14 cellular contexts compared by ENCODE assay signal in the genomic region with DNA sequence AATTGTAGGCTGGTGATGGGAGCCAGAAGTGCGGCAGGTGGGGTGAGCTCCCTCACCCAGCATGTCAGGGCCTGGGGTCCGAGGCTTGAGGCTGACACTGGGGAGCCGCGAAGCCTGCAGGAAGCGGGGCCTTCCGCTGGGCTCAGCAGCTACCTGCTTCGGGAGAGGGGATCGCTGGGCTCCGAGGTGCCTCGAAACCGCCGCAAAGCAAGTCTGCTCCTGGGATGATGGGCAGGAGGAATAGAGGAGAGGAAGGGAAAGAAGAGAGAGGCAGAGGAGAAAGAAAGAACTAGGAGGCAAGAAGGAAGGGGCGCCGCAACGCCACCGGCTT. TPM values are rescaled to one million over a fixed set of nuclear protein-coding genes. Genes with fewer than 3 reads are reported as not detected.
A peak's percentile ranks its signal among the peaks of the same experiment; 100 is the strongest.
DNase-seq lines count a peak whose midpoint lies in the region; ATAC-seq and TF ChIP-seq lines count a peak whose summit lies in the region.
"Had no signal": no experiment of that assay in that cellular context is flagged by ENCODE, and none has a peak within 500 bp of the region (broad histone marks: within the 10 kb centered on the region; RNA-seq: fewer than 3 reads in every experiment).

No MANE protein-coding gene starts in this region.

- peak overlapping the region; percentile 31 for H3K4me3 Mint-ChIP-seq in activated naive CD4-positive, alpha-beta T cell treated with anti-CD3 and anti-CD28 coated beads, Interleukin-2, amount 10 ng/mL, durations not matched to agents 7 days and 5 days
- no peak overlapping the region for H3K4me3 Mint-ChIP-seq in activated CD4-positive, alpha-beta memory T cell treated with anti-CD3 and anti-CD28 coated beads, Interleukin-2, amount 10 ng/mL, durations not matched to agents 7 days and 5 days
- H3K4me3 Mint-ChIP-seq in CD14-positive monocyte, result peak overlapping the region in 1 of 2 donors; percentile 80

- ATAC-seq in GM18861 (IDR thresholded peaks at IDR 0.05; ENCODE audit: unreplicated experiment), result no peak
- ATAC-seq in GM18870 (IDR thresholded peaks at IDR 0.05; ENCODE audit: unreplicated experiment), result no peak

- H3K27ac ChIP-seq in subcutaneous abdominal adipose tissue (ENCODE audit: low read depth, low read length), result no peak overlapping the region
- H3K27ac ChIP-seq: BLaER1, Peyer's patch, prostate gland had no signal

- H3K27ac Mint-ChIP-seq in activated naive CD4-positive, alpha-beta T cell treated with anti-CD3 and anti-CD28 coated beads, Interleukin-2, amount 10 ng/mL, durations not matched to agents 7 days and 5 days, result peak overlapping the region; percentile 68
- peak overlapping the region; percentile 47 for H3K27ac Mint-ChIP-seq in activated CD4-positive, alpha-beta memory T cell treated with anti-CD3 and anti-CD28 coated beads, Interleukin-2, amount 10 ng/mL, durations not matched to agents 7 days and 5 days
- H3K27ac Mint-ChIP-seq in CD14-positive monocyte, result no peak overlapping the region

- no peaks in the 10 kb centered on the region for H3K9me3 Mint-ChIP-seq in activated naive CD4-positive, alpha-beta T cell treated with anti-CD3 and anti-CD28 coated beads, Interleukin-2, amount 10 ng/mL, durations not matched to agents 7 days and 5 days
- H3K9me3 Mint-ChIP-seq in activated CD4-positive, alpha-beta memory T cell treated with anti-CD3 and anti-CD28 coated beads, Interleukin-2, amount 10 ng/mL, durations not matched to agents 7 days and 5 days, result no peaks in the 10 kb centered on the region
- H3K9me3 Mint-ChIP-seq in CD14-positive monocyte, result peaks cover 0 to 26% (median 7%) of the 10 kb centered on the region in 7 donors

- intact Hi-C loops in CD14-positive monocyte (cut with micrococcal nuclease), result no loop called here

- H3K4me1 ChIP-seq in subcutaneous abdominal adipose tissue (ENCODE audit: control insufficient read depth in 5 of 5, insufficient read depth in 5 of 5, low read length in 5 of 5), result peaks cover 0 to 61% (median 53%) of the 10 kb centered on the region in 5 donors
- H3K4me1 ChIP-seq: BLaER1, prostate gland had no signal

- no peak overlapping the region for H3K9ac ChIP-seq in subcutaneous abdominal adipose tissue (ENCODE audit: low read length in 5 of 5)
- H3K9ac ChIP-seq: BLaER1 had no signal

- no peak for DNase-seq in activated naive CD4-positive, alpha-beta T cell treated with anti-CD3 and anti-CD28 coated beads, Interleukin-2, amount 10 ng/mL, durations not matched to agents 7 days and 5 days
- no peak for DNase-seq in activated naive CD4-positive, alpha-beta T cell treated with anti-CD3 and anti-CD28 coated beads, Interleukin-2, amount 50 U/mL, for 16 hours
- no peak for DNase-seq in activated CD4-positive, alpha-beta memory T cell treated with anti-CD3 and anti-CD28 coated beads, Interleukin-2, amount 10 ng/mL, durations not matched to agents 7 days and 5 days
- DNase-seq in iPS-NIHi7 (ENCODE audit: extremely low spot score) (peak; percentile 31), CD14-positive monocyte (ENCODE audit: low spot score) (no peak)
- DNase-seq: activated gamma-delta T cell, KG1, Peyer's patch had no signal

- peaks cover 15% of the 10 kb centered on the region for H3K4me1 Mint-ChIP-seq in activated naive CD4-positive, alpha-beta T cell treated with anti-CD3 and anti-CD28 coated beads, Interleukin-2, amount 10 ng/mL, durations not matched to agents 7 days and 5 days
- H3K4me1 Mint-ChIP-seq in activated CD4-positive, alpha-beta memory T cell treated with anti-CD3 and anti-CD28 coated beads, Interleukin-2, amount 10 ng/mL, durations not matched to agents 7 days and 5 days, result peaks cover 14% of the 10 kb centered on the region
- peaks cover 9% of the 10 kb centered on the region for H3K4me1 Mint-ChIP-seq in CD14-positive monocyte

- no peaks in the 10 kb centered on the region for H3K36me3 Mint-ChIP-seq in activated naive CD4-positive, alpha-beta T cell treated with anti-CD3 and anti-CD28 coated beads, Interleukin-2, amount 10 ng/mL, durations not matched to agents 7 days and 5 days
- H3K36me3 Mint-ChIP-seq in activated CD4-positive, alpha-beta memory T cell treated with anti-CD3 and anti-CD28 coated beads, Interleukin-2, amount 10 ng/mL, durations not matched to agents 7 days and 5 days (ENCODE audit: low read depth), result no peaks in the 10 kb centered on the region
- peaks cover 2 to 4% of the 10 kb centered on the region in 2 donors for H3K36me3 Mint-ChIP-seq in CD14-positive monocyte

- H3K27me3 ChIP-seq in subcutaneous abdominal adipose tissue (ENCODE audit: control insufficient read depth in 5 of 5, insufficient read depth in 4 of 5, low read length in 5 of 5), result peaks cover 62 to 87% (median 82%) of the 10 kb centered on the region in 5 donors

- peaks cover 100% of the 10 kb centered on the region for H3K27me3 Mint-ChIP-seq in activated naive CD4-positive, alpha-beta T cell treated with anti-CD3 and anti-CD28 coated beads, Interleukin-2, amount 10 ng/mL, durations not matched to agents 7 days and 5 days
- peaks cover 69% of the 10 kb centered on the region for H3K27me3 Mint-ChIP-seq in activated CD4-positive, alpha-beta memory T cell treated with anti-CD3 and anti-CD28 coated beads, Interleukin-2, amount 10 ng/mL, durations not matched to agents 7 days and 5 days
- peaks cover 88 to 98% (median 91%) of the 10 kb centered on the region in 3 donors for H3K27me3 Mint-ChIP-seq in CD14-positive monocyte (ENCODE audit: low read depth in 3 of 3)

- TF ChIP-seq CTCF in CD14-positive monocyte (IDR thresholded peaks at IDR 0.05), result no peak

- no peaks in the 10 kb centered on the region for H3K9me3 ChIP-seq in subcutaneous abdominal adipose tissue (ENCODE audit: control insufficient read depth in 5 of 5, low read length in 5 of 5)
- H3K9me3 ChIP-seq: BLaER1, Peyer's patch, prostate gland had no signal

- POLR2A ChIA-PET in activated CD4-positive, alpha-beta memory T cell treated with anti-CD3 and anti-CD28 coated beads, Interleukin-2, amount 10 ng/mL, durations not matched to agents 7 days and 5 days (lab: Charles Lee), result no interaction called here

- H3K36me3 ChIP-seq in subcutaneous abdominal adipose tissue (ENCODE audit: control insufficient read depth in 5 of 5, insufficient read depth in 5 of 5, low read length in 5 of 5), result no peaks in the 10 kb centered on the region
- H3K36me3 ChIP-seq: BLaER1, Peyer's patch, prostate gland had no signal

- peak overlapping the region in 3 of 5 donors; percentile 9 to 26 (median 11) for H3K4me3 ChIP-seq in subcutaneous abdominal adipose tissue (ENCODE audit: low read depth in 1 of 5, low read length in 5 of 5)
- H3K4me3 ChIP-seq: BLaER1, prostate gland had no signal

- CTCF ChIA-PET in activated naive CD4-positive, alpha-beta T cell treated with anti-CD3 and anti-CD28 coated beads, Interleukin-2, amount 10 ng/mL, durations not matched to agents 7 days and 5 days (lab: Charles Lee), result no interaction called here
- CTCF ChIA-PET in activated CD4-positive, alpha-beta memory T cell treated with anti-CD3 and anti-CD28 coated beads, Interleukin-2, amount 10 ng/mL, durations not matched to agents 7 days and 5 days (lab: Charles Lee), result no interaction called here

RNA-seq across cellular contexts. Expression of a gene that starts 1.5 kb away (rescaled TPM):
- not detected for total RNA-seq in activated CD4-positive, alpha-beta memory T cell treated with anti-CD3 and anti-CD28 coated beads, Interleukin-2, amount 10 ng/mL, durations not matched to agents 7 days and 5 days
- not detected for polyA plus RNA-seq in CD14-positive monocyte
- total RNA-seq: liver, prostate gland had no signal

RNA-seq across cellular contexts. Expression of a gene that starts 30.7 kb away (rescaled TPM):
- 10 to 100 TPM; 45.2 to 48.7 TPM for total RNA-seq in activated CD4-positive, alpha-beta memory T cell treated with anti-CD3 and anti-CD28 coated beads, Interleukin-2, amount 10 ng/mL, durations not matched to agents 7 days and 5 days
- 10 to 100 TPM; 10.2 to 11.2 TPM for polyA plus RNA-seq in CD14-positive monocyte

Comparison
In these comparisons a context has a peak if more than half of its experiments do, and no peak if none do; other contexts are left out.
1. H3K27ac Mint-ChIP-seq: peak in activated naive CD4-positive, alpha-beta T cell treated with anti-CD3 and anti-CD28 coated beads, Interleukin-2, amount 10 ng/mL, durations not matched to agents 7 days and 5 days (single experiment) and activated CD4-positive, alpha-beta memory T cell treated with anti-CD3 and anti-CD28 coated beads, Interleukin-2, amount 10 ng/mL, durations not matched to agents 7 days and 5 days (single experiment); none in CD14-positive monocyte (0 of 7).